Comparison of ENCODE assay signal across 25 cellular contexts in the genomic region with DNA sequence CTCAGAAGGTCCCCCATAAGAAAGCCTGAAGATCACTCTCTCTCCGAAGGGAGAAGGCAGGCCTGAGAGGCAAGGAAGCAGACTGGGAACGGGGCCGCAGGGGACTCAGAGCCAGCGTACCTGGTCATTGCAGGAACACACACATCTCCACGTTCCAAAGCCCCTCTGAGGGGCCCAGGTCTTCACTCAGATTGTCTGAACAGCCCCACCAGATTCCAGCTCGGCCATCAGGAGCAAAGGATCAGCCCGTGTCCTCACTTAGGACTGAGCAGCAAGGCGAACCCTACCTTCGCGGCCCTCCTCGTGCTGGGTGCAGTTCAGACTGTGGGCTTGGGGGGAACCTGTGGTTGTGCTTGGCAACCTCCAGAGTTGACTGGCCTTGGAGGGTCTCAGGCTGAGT.
"Had no signal": no experiment of that assay in that cellular context is flagged by ENCODE, and none has a peak within 500 bp of the region (broad histone marks: within the 10 kb centered on the region; RNA-seq: fewer than 3 reads in every experiment).

No MANE protein-coding gene starts in this region.

- H3K4me1 Mint-ChIP-seq: naive thymus-derived CD8-positive, alpha-beta T cell; stimulated activated naive CD8-positive, alpha-beta T cell treated with anti-CD3 and anti-CD28 coated beads, Interleukin-15, amount 100 ng/mL, for 72 hours had no signal

- H3K27me3 ChIP-seq: dorsolateral prefrontal cortex, right lobe of liver, suprapubic skin had no signal

- H3K4me3 Mint-ChIP-seq: naive thymus-derived CD8-positive, alpha-beta T cell; nephron progenitor cell; stimulated activated naive CD8-positive, alpha-beta T cell treated with anti-CD3 and anti-CD28 coated beads, Interleukin-15, amount 100 ng/mL, for 72 hours; type B pancreatic cell had no signal

- H3K4me1 ChIP-seq: lower lobe of right lung, parathyroid adenoma, right lobe of liver, suprapubic skin had no signal

- H3K36me3 Mint-ChIP-seq: naive thymus-derived CD8-positive, alpha-beta T cell; type B pancreatic cell had no signal

- H3K79me2 ChIP-seq: parathyroid adenoma had no signal

- H3K36me3 ChIP-seq: lower lobe of right lung, right lobe of liver, suprapubic skin had no signal

- H3K9me3 ChIP-seq: lower lobe of right lung, right lobe of liver, suprapubic skin had no signal

- H2AFZ ChIP-seq: parathyroid adenoma had no signal

- H3K4me3 ChIP-seq: dorsolateral prefrontal cortex, lower lobe of right lung, right lobe of liver, smooth muscle cell, suprapubic skin had no signal

- H3K9me3 Mint-ChIP-seq: nephron progenitor cell; stimulated activated naive CD8-positive, alpha-beta T cell treated with anti-CD3 and anti-CD28 coated beads, Interleukin-15, amount 100 ng/mL, for 72 hours; type B pancreatic cell had no signal

- H3K9ac ChIP-seq: parathyroid adenoma had no signal

- ATAC-seq: left ventricle myocardium superior; lower lobe of right lung; naive thymus-derived CD8-positive, alpha-beta T cell; right lobe of liver; stimulated activated naive CD8-positive, alpha-beta T cell treated with anti-CD3 and anti-CD28 coated beads, Interleukin-15, amount 100 ng/mL, for 72 hours had no signal

- FAIRE-seq: frontal cortex, keratinocyte, urothelium cell line had no signal

- H3K27ac ChIP-seq: dorsolateral prefrontal cortex, lower lobe of right lung, parathyroid adenoma, right lobe of liver, suprapubic skin had no signal

- H3K27ac Mint-ChIP-seq: naive thymus-derived CD8-positive, alpha-beta T cell; nephron progenitor cell; progenitor cell of endocrine pancreas; stimulated activated naive CD8-positive, alpha-beta T cell treated with anti-CD3 and anti-CD28 coated beads, Interleukin-15, amount 100 ng/mL, for 72 hours; type B pancreatic cell had no signal

- DNase-seq: cerebellar nuclear complex; cortex of kidney; dorsolateral prefrontal cortex; effector CD4-positive, alpha-beta T cell; hypothalamus; left ventricle myocardium superior; lower lobe of right lung; midbrain; naive thymus-derived CD8-positive, alpha-beta T cell; nephron progenitor cell; right lobe of liver; stimulated activated CD4-positive, alpha-beta T cell treated with anti-CD3 and anti-CD28 coated beads, Interleukin-12 subunit alpha, Interleukin-12 subunit beta, amount 100 ng/mL, for 4 hours; stimulated activated CD4-positive, alpha-beta T cell treated with anti-CD3 and anti-CD28 coated beads, Interleukin-1b, Interleukin-23, amount 100 ng/mL, for 48 hours; stimulated activated CD4-positive, alpha-beta T cell treated with anti-CD3 and anti-CD28 coated beads, Interleukin-4, amount 100 ng/mL, for 1 hour; stimulated activated CD8-positive, alpha-beta memory T cell treated with anti-CD3 and anti-CD28 coated beads, Interleukin-4, amount 100 ng/mL, for 48 hours; stimulated activated naive CD4-positive, alpha-beta T cell; stimulated activated naive CD8-positive, alpha-beta T cell treated with anti-CD3 and anti-CD28 coated beads, Interleukin-15, amount 100 ng/mL, for 72 hours had no signal

- H3K4me2 ChIP-seq: smooth muscle cell had no signal
